Comparison of ENCODE assay signal across 1 cellular context in the genomic region with DNA sequence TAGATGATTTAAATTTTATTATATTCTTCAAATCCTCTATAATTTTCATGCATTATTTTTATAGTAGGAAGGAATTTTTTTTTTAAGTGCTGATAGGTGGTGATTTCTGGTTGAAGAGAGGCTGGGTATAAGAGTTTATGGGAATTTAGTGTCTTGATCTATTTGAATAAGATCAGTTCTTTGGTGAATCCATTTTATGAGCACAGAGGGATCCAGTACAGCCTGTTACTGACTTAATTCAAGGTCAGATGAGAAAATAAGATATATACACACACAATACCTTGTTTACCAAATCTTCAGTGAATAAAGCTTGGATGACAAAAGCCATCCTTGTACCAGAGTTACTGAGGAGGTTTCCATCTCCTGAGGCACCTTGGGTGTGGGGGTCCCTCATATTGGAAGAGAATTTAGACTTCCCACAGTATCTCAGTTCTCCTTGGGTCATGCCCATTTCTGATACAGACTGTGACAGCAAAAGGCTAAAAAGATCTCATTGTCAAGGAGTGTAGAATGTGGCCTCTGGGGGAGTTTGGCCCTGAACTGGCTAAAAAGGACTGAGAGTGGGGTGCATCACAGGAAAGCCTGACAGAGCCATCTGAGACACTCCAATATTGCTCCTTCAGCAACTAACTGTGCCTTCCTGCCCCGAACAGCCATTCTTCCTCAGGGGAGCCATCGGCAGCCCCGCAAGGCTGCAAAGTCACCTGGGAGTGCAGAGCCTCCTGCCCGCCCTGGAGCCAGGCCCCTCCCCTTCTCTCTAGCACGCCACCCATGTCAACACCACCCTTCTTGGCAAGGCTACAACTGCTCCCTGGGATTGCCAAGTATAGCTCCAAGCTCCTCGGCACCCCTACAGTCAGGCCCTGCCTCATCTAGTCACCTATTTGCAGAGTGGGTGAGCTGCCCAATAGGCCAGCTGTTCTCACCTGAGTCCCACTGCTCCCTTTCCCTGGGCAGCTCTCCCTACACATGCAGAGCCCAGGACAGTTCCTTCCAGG.
TF ChIP-seq lines count a peak whose summit lies in the region.

No MANE protein-coding gene starts in this region.

TF ChIP-seq in HepG2, 621 proteins besides CTCF, POLR2A, EP300 and RAD21:
- no peak for TF ChIP-seq THYN1 (CRISPR knock-in tag; IDR thresholded peaks at IDR 0.05; ENCODE audit: borderline replicate concordance, low read depth)
- no peak for TF ChIP-seq AHDC1 (CRISPR knock-in tag; IDR thresholded peaks at IDR 0.05; ENCODE audit: borderline replicate concordance)
- TF ChIP-seq ZUFSP (CRISPR knock-in tag; IDR thresholded peaks at IDR 0.05; ENCODE audit: borderline replicate concordance), result no peak
- TF ChIP-seq ZNF775 (CRISPR knock-in tag; IDR thresholded peaks at IDR 0.05; ENCODE audit: borderline replicate concordance), result no peak
- no peak for TF ChIP-seq FOXA1 (IDR thresholded peaks at IDR 0.05)
- TF ChIP-seq FOXA1 (CRISPR knock-in tag; IDR thresholded peaks at IDR 0.05), result no peak
- TF ChIP-seq HBP1 (CRISPR knock-in tag; IDR thresholded peaks at IDR 0.05; ENCODE audit: low read depth), result no peak
- TF ChIP-seq BATF2 (CRISPR knock-in tag; IDR thresholded peaks at IDR 0.05), result no peak
- TF ChIP-seq ZSCAN22 (CRISPR knock-in tag; IDR thresholded peaks at IDR 0.05), result no peak
- TF ChIP-seq KDM2A (CRISPR knock-in tag; IDR thresholded peaks at IDR 0.05; ENCODE audit: borderline replicate concordance, low read depth), result no peak
- TF ChIP-seq ZNF83 (CRISPR knock-in tag; IDR thresholded peaks at IDR 0.05; ENCODE audit: borderline replicate concordance), result no peak
- TF ChIP-seq SALL1 (CRISPR knock-in tag; IDR thresholded peaks at IDR 0.05), result no peak
- no peak for TF ChIP-seq RARG (CRISPR knock-in tag; IDR thresholded peaks at IDR 0.05; ENCODE audit: low read depth)
TF ChIP-seq in HepG2: peak in this region for 0.
